ENCODE assay signal across 9 cellular contexts in genomic region chr16:84818989-84819643, GRCh38. TPM values are rescaled to one million over a fixed set of nuclear protein-coding genes. Genes with fewer than 3 reads are reported as not detected.
A peak's percentile ranks its signal among the peaks of the same experiment; 100 is the strongest.
DNase-seq lines count a peak whose midpoint lies in the region; ATAC-seq, FAIRE-seq and TF ChIP-seq lines count a peak whose summit lies in the region.
"Had no signal": no experiment of that assay in that cellular context is flagged by ENCODE, and none has a peak within 500 bp of the region (broad histone marks: within the 10 kb centered on the region; RNA-seq: fewer than 3 reads in every experiment).

No MANE protein-coding gene starts in this region.

- H3K27ac ChIP-seq in HL-60 (replicated peaks) (no peak overlapping the region), mammary epithelial cell (ENCODE audit: insufficient read depth, low read depth, low read length) (no peak overlapping the region), keratinocyte (ENCODE audit: control insufficient read depth, insufficient read depth, low read length) (no peak overlapping the region), stomach smooth muscle (ENCODE audit: low read length) (peak overlapping the region; percentile 18)
- H3K27ac ChIP-seq: epithelial cell of prostate had no signal

- H3K9me3 ChIP-seq in mammary epithelial cell (replicated peaks; ENCODE audit: insufficient read depth, low read length) (no peaks in the 10 kb centered on the region), keratinocyte (ENCODE audit: control insufficient read depth, low read depth, low read length) (no peaks in the 10 kb centered on the region), stomach smooth muscle (ENCODE audit: control insufficient read depth in 2 of 2, low read length in 2 of 2) (no peaks in the 10 kb centered on the region)

- POLR2A ChIA-PET in activated CD4-positive, alpha-beta T cell treated with anti-CD3 and anti-CD28 coated beads for 36 hours (lab: Charles Lee): interaction anchor here (1.2 kb wide), 1 partner anchor 19 kb away, joined by 6 read pairs; no protein-coding TSS in a partner anchor

- dilution Hi-C loops in mammary epithelial cell (cut with HindIII; ENCODE audit: low sequenced_read_pairs) (no loop called here), keratinocyte (cut with MboI; ENCODE audit: extremely low pct_ligation_motif_present, low sequenced_read_pairs) (no loop called here)

- H3K4me2 ChIP-seq in mammary epithelial cell (ENCODE audit: insufficient read depth, low read depth, low read length) (peak overlapping the region; percentile 83), keratinocyte (ENCODE audit: control insufficient read depth, extremely low read depth, insufficient read depth, low read depth, low read length) (peak overlapping the region; percentile 79)

- H2AFZ ChIP-seq in mammary epithelial cell (ENCODE audit: low read depth, low read length): no peak overlapping the region
- H2AFZ ChIP-seq in keratinocyte (ENCODE audit: control insufficient read depth, low read length): no peak overlapping the region

- H3K27me3 ChIP-seq in HL-60 (ENCODE audit: insufficient read depth, poor library complexity, severe bottlenecking) (peaks cover 2% of the 10 kb centered on the region), mammary epithelial cell (ENCODE audit: insufficient read depth, low read length) (peaks cover 2% of the 10 kb centered on the region), keratinocyte (ENCODE audit: control insufficient read depth, extremely low read depth, insufficient read depth, low read length) (peaks cover 32% of the 10 kb centered on the region), stomach smooth muscle (ENCODE audit: control insufficient read depth in 1 of 2, insufficient read depth in 2 of 2, low read length in 2 of 2) (no peaks in the 10 kb centered on the region)

- no TSS peak for BruUV-seq in mammary epithelial cell (replicated peaks; lab: Mats Ljungman, UMichigan)

- H3K9ac ChIP-seq in mammary epithelial cell (ENCODE audit: insufficient read depth, low read length) (no peak overlapping the region), keratinocyte (ENCODE audit: control insufficient read depth, extremely low read depth, insufficient read depth, low read length) (no peak overlapping the region), stomach smooth muscle (ENCODE audit: low read length in 2 of 2) (no peak overlapping the region)

- H3K79me2 ChIP-seq in mammary epithelial cell (ENCODE audit: insufficient read depth, low read length) (no peaks in the 10 kb centered on the region), keratinocyte (ENCODE audit: control insufficient read depth, insufficient read depth, low read length) (no peaks in the 10 kb centered on the region)

- no peak for TF ChIP-seq CTCF in HL-60 (IDR thresholded peaks at IDR 0.05; ENCODE audit: insufficient read depth, low read length)
- TF ChIP-seq CTCF in mammary epithelial cell (conservative IDR thresholded peaks at IDR 0.05 in 1 of 2, IDR thresholded peaks at IDR 0.05 in 1 of 2; ENCODE audit: extremely low read depth in 1 of 2, insufficient read depth in 1 of 2, low read depth in 1 of 2, low read length in 2 of 2): no peak
- no peak for TF ChIP-seq CTCF in keratinocyte (optimal IDR thresholded peaks at IDR 0.05 in 1 of 3, IDR thresholded peaks at IDR 0.05 in 1 of 3, conservative IDR thresholded peaks at IDR 0.05 in 1 of 3; ENCODE audit: extremely low read depth in 1 of 3, insufficient read depth in 2 of 3, low read length in 3 of 3)

- no peak overlapping the region for H3K27ac Mint-ChIP-seq in activated CD4-positive, alpha-beta T cell treated with anti-CD3 and anti-CD28 coated beads for 36 hours

- H3K9me1 ChIP-seq in keratinocyte (ENCODE audit: control insufficient read depth, extremely low read depth, insufficient read depth, low read length): no peaks in the 10 kb centered on the region

- DNase-seq in HL-60 (ENCODE audit: low read depth in 1 of 2, low spot score in 1 of 2) (no peak), mammary epithelial cell (no peak), keratinocyte (ENCODE audit: low read depth, low spot score) (no peak), NCI-H2029 treated with DMSO at 0.1 percent for 48 hours (lab: John Stamatoyannopoulos, UW) (no peak), inferior parietal cortex (ENCODE audit: extremely low spot score) (no peak), SHP77 (lab: John Stamatoyannopoulos, UW) (no peak)
- no peak for DNase-seq in activated CD4-positive, alpha-beta T cell treated with anti-CD3 and anti-CD28 coated beads for 36 hours

- no peaks in the 10 kb centered on the region for H4K20me1 ChIP-seq in mammary epithelial cell (ENCODE audit: insufficient read depth, low read length)
- peaks cover 6% of the 10 kb centered on the region for H4K20me1 ChIP-seq in keratinocyte (ENCODE audit: control insufficient read depth, extremely low read depth, insufficient read depth, low read length)

- peaks cover 8% of the 10 kb centered on the region for H3K4me1 Mint-ChIP-seq in activated CD4-positive, alpha-beta T cell treated with anti-CD3 and anti-CD28 coated beads for 36 hours

- no peak overlapping the region for H3K4me3 Mint-ChIP-seq in activated CD4-positive, alpha-beta T cell treated with anti-CD3 and anti-CD28 coated beads for 36 hours

- H3K9me3 Mint-ChIP-seq in activated CD4-positive, alpha-beta T cell treated with anti-CD3 and anti-CD28 coated beads for 36 hours (ENCODE audit: low read depth): no peaks in the 10 kb centered on the region

- in situ Hi-C loops in mammary epithelial cell (cut with MboI; ENCODE audit: low sequenced_read_pairs in 2 of 2): no loop called here

- intact Hi-C loops in mammary epithelial cell (cut with micrococcal nuclease): no loop called here
- intact Hi-C loops in activated CD4-positive, alpha-beta T cell treated with anti-CD3 and anti-CD28 coated beads for 36 hours (cut with DNase I, micrococcal nuclease): loop anchor here in 1 of 2 experiments (1.0 kb wide), 1 partner anchor 315 kb away; the partner anchor contains the start of gene MEAK7

- CTCF ChIA-PET in mammary epithelial cell (lab: Charles Lee; ENCODE audit: low non-redundant PET): no interaction called here
- CTCF ChIA-PET in activated CD4-positive, alpha-beta T cell treated with anti-CD3 and anti-CD28 coated beads for 36 hours (lab: Charles Lee): interaction anchor here (0.5 to 1.1 kb wide), 4 partner anchors 11 to 304 kb away, joined by 3 to 5 read pairs (median 4); no protein-coding TSS in a partner anchor

- H3K27me3 Mint-ChIP-seq in activated CD4-positive, alpha-beta T cell treated with anti-CD3 and anti-CD28 coated beads for 36 hours: peaks cover 9% of the 10 kb centered on the region

- FAIRE-seq in keratinocyte (lab: Jason Lieb, UNC): no peak

- H3K36me3 ChIP-seq in mammary epithelial cell (ENCODE audit: insufficient read depth, low read length) (no peaks in the 10 kb centered on the region), keratinocyte (ENCODE audit: control insufficient read depth in 2 of 2, extremely low read depth in 1 of 2, insufficient read depth in 2 of 2, low read length in 2 of 2) (no peaks in the 10 kb centered on the region), stomach smooth muscle (ENCODE audit: control insufficient read depth in 2 of 2, insufficient read depth in 2 of 2, low read length in 2 of 2) (peaks cover 0 to 30% of the 10 kb centered on the region in 2 donors)

- H3K4me3 ChIP-seq in HL-60 (replicated peaks; ENCODE audit: insufficient read depth, low read length) (peak overlapping the region; percentile 31), mammary epithelial cell (replicated peaks in 1 of 3; ENCODE audit: insufficient read depth in 1 of 3, low read depth in 2 of 3, low read length in 3 of 3) (no peak overlapping the region), keratinocyte (ENCODE audit: control insufficient read depth in 2 of 3, extremely low read depth in 1 of 3, insufficient read depth in 2 of 3, low read depth in 1 of 3, low read length in 3 of 3) (peak overlapping the region; percentile 12 to 50 (median 19)), stomach smooth muscle (ENCODE audit: low read length in 2 of 2) (peak overlapping the region in 1 of 2 donors; percentile 96)

- H3K4me1 ChIP-seq in mammary epithelial cell (ENCODE audit: insufficient read depth, low read length) (peaks cover 7% of the 10 kb centered on the region), keratinocyte (ENCODE audit: control insufficient read depth, extremely low read depth, insufficient read depth, low read length) (peaks cover 15% of the 10 kb centered on the region), stomach smooth muscle (ENCODE audit: control insufficient read depth, insufficient read depth, low read length) (peaks cover 39% of the 10 kb centered on the region)

- WGBS in mammary epithelial cell (ENCODE audit: low coverage, missing lambda C conversion rate): 50% methylated on average over 29 of the region's 29 CpGs

- ATAC-seq in activated CD4-positive, alpha-beta T cell treated with anti-CD3 and anti-CD28 coated beads for 36 hours: no peak

- H3K36me3 Mint-ChIP-seq in activated CD4-positive, alpha-beta T cell treated with anti-CD3 and anti-CD28 coated beads for 36 hours (ENCODE audit: low read depth): no peaks in the 10 kb centered on the region

RNA-seq across cellular contexts. Expression of gene CRISPLD2, which starts 0.7 kb away (rescaled TPM):
- 1 to 10 TPM in 1 of 2 donors, under 1 TPM in 1; 0.83 to 2.3 TPM for total RNA-seq in mammary epithelial cell
- 0.59 TPM for polyA plus RNA-seq in mammary epithelial cell
- polyA minus RNA-seq in mammary epithelial cell: 0.57 TPM
- 1.2 to 2.0 TPM (median 1.3 TPM) in 3 replicates for polyA plus RNA-seq in keratinocyte
- 8.2 TPM for polyA plus RNA-seq in keratinocyte (2011; ENCODE audit: low read depth)
- 0.60 and 0.70 TPM in 2 replicates for polyA plus RNA-seq in keratinocyte (2011; cell fraction: cytosol; rRNA removed)
- polyA plus RNA-seq in keratinocyte (2011; cell fraction: nucleus; rRNA removed): 3.2 and 3.3 TPM in 2 replicates
- 0.97 and 5.1 TPM in 2 replicates for polyA plus RNA-seq in keratinocyte (2012; ENCODE audit: low replicate concordance)
- polyA minus RNA-seq in keratinocyte: 1.6 to 3.5 TPM (median 3.4 TPM) in 3 replicates
- 0.96 TPM for polyA minus RNA-seq in keratinocyte (2011; cell fraction: cytosol; rRNA and poly(A)+ RNA removed)
- polyA minus RNA-seq in keratinocyte (2011; cell fraction: nucleus; rRNA and poly(A)+ RNA removed): 6.3 TPM in 2 replicates
- total RNA-seq in activated CD4-positive, alpha-beta T cell treated with anti-CD3 and anti-CD28 coated beads for 36 hours: under 1 TPM; 0.05 to 0.11 TPM

Comparison
In these comparisons a context has a peak if more than half of its experiments do, and no peak if none do; other contexts are left out.
1. H3K4me3 ChIP-seq: peak in HL-60 (single experiment) and keratinocyte (3 of 3); none in mammary epithelial cell (0 of 3).